ENCODE assay signal across 35 cellular contexts in the genomic region with DNA sequence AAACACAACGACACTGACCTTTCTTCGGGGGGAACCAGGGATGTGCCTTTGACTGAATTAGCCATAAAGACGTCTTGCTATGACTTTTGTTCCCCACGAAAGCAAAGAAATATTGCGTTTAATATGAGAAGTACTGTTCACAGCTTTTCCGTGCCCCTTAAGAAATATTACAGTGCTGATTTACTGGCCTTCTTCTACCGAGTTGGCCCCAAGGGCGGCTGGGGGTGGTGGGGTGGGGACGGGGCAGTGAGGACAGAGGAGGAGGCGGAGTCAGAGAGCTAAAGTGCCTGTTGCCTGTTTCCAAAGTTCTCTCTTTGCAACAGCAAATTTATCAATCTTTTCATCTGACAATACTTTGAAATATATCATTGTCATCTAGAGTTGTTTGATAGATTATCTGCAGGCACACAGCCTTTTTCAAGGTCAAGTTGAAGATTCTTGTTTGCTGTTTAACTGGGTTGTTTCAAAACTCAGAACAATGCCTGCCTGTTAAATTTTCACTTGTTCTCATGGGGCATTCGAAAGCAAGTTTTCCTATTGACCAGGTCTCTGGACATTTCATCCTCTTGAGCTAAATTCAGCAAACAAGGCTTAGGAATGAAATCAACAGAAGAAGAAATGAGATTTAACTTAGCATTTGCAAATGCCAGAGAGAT. TPM values are rescaled to one million over a fixed set of nuclear protein-coding genes. Genes with fewer than 3 reads are reported as not detected.
"Had no signal": no experiment of that assay in that cellular context is flagged by ENCODE, and none has a peak within 500 bp of the region (broad histone marks: within the 10 kb centered on the region; RNA-seq: fewer than 3 reads in every experiment).

No MANE protein-coding gene starts in this region.

- ATAC-seq: activated CD8-positive, alpha-beta T cell treated with anti-CD3 and anti-CD28 coated beads for 36 hours; activated T-cell treated with anti-CD3 and anti-CD28 coated beads, Interleukin-2, amount 50 U/mL, for 72 hours; activated T-helper 17 cell treated with anti-CD3 and anti-CD28 coated beads, Interleukin-2, amount 50 U/mL, for 72 hours had no signal

- H3K27ac Mint-ChIP-seq: activated CD8-positive, alpha-beta T cell treated with anti-CD3 and anti-CD28 coated beads for 36 hours; activated naive CD8-positive, alpha-beta T cell treated with anti-CD3 and anti-CD28 coated beads for 36 hours; activated T-cell treated with anti-CD3 and anti-CD28 coated beads, Interleukin-2, amount 50 U/mL, for 72 hours; activated T-helper 17 cell treated with anti-CD3 and anti-CD28 coated beads, Interleukin-2, amount 50 U/mL, for 72 hours had no signal

- H3K4me1 ChIP-seq: ascending aorta, breast epithelium had no signal

- H3K36me3 ChIP-seq: ascending aorta, breast epithelium had no signal

- H3K4me3 ChIP-seq: ascending aorta, breast epithelium, PC-9 had no signal

- H3K4me3 Mint-ChIP-seq: activated CD8-positive, alpha-beta T cell treated with anti-CD3 and anti-CD28 coated beads for 36 hours; activated naive CD8-positive, alpha-beta T cell treated with anti-CD3 and anti-CD28 coated beads for 36 hours; activated T-cell treated with anti-CD3 and anti-CD28 coated beads, Interleukin-2, amount 50 U/mL, for 72 hours; activated T-helper 17 cell treated with anti-CD3 and anti-CD28 coated beads, Interleukin-2, amount 50 U/mL, for 72 hours had no signal

- H3K36me3 Mint-ChIP-seq: activated naive CD8-positive, alpha-beta T cell treated with anti-CD3 and anti-CD28 coated beads for 36 hours had no signal

- H3K4me1 Mint-ChIP-seq: activated T-helper 17 cell treated with anti-CD3 and anti-CD28 coated beads, Interleukin-2, amount 50 U/mL, for 72 hours had no signal

- H3K27ac ChIP-seq: ascending aorta, breast epithelium, PC-9, VCaP had no signal

- H3K9me3 ChIP-seq: ascending aorta, breast epithelium had no signal

- H3K9me3 Mint-ChIP-seq: activated CD8-positive, alpha-beta T cell treated with anti-CD3 and anti-CD28 coated beads for 36 hours; activated naive CD8-positive, alpha-beta T cell treated with anti-CD3 and anti-CD28 coated beads for 36 hours; activated T-cell treated with anti-CD3 and anti-CD28 coated beads, Interleukin-2, amount 50 U/mL, for 72 hours; activated T-helper 17 cell treated with anti-CD3 and anti-CD28 coated beads, Interleukin-2, amount 50 U/mL, for 72 hours had no signal

- H3K27me3 ChIP-seq: ascending aorta had no signal

- DNase-seq: activated CD4-positive, alpha-beta T cell treated with anti-CD3 and anti-CD28 coated beads for 1 hour; activated CD4-positive, alpha-beta T cell treated with anti-CD3 and anti-CD28 coated beads for 48 hours; activated CD4-positive, CD25-positive, alpha-beta regulatory T cell; activated CD8-positive, alpha-beta T cell treated with anti-CD3 and anti-CD28 coated beads for 36 hours; activated effector memory CD4-positive, alpha-beta T cell treated with anti-CD3 and anti-CD28 coated beads, Interleukin-2, amount 50 U/mL, for 16 hours; activated naive CD4-positive, alpha-beta T cell; activated naive CD4-positive, alpha-beta T cell treated with anti-CD3 and anti-CD28 coated beads, Interleukin-2, amount 50 U/mL, for 16 hours; activated naive CD8-positive, alpha-beta T cell treated with anti-CD3 and anti-CD28 coated beads for 36 hours; activated T-cell treated with anti-CD3 and anti-CD28 coated beads, Interleukin-2, amount 50 U/mL, for 1 hour; activated T-cell treated with anti-CD3 and anti-CD28 coated beads, Interleukin-2, amount 50 U/mL, for 72 hours; amniotic stem cell; Karpas-422; KBM-7; NCI-H1105; NCI-H1417 treated with DMSO at 0.1 percent for 48 hours; NCI-H187 treated with DMSO at 0.1 percent for 48 hours; NCI-H2081; NCI-H2171 treated with DMSO at 0.1 percent for 48 hours; NCI-H2227 treated with DMSO at 0.1 percent for 48 hours; NCI-H446; NCI-H524; NK-92 treated with Interleukin-12 subunit alpha and Interleukin-12 subunit beta, amount 100 ng/mL, for 24 hours; PC-9; Right ventricle myocardium superior; SW 1271; T-helper 1 cell; T-helper 2 cell; T-helper 9 cell had no signal

RNA-seq across cellular contexts. Expression of a gene that starts 9.0 kb away (rescaled TPM):
- total RNA-seq: activated CD8-positive, alpha-beta memory T cell treated with anti-CD3 and anti-CD28 coated beads for 36 hours; activated CD8-positive, alpha-beta T cell treated with anti-CD3 and anti-CD28 coated beads for 36 hours; activated naive CD8-positive, alpha-beta T cell treated with anti-CD3 and anti-CD28 coated beads for 36 hours; activated T-cell treated with anti-CD3 and anti-CD28 coated beads, Interleukin-2, amount 50 U/mL, for 72 hours; activated T-helper 17 cell treated with anti-CD3 and anti-CD28 coated beads, Interleukin-2, amount 50 U/mL, for 72 hours; ascending aorta; breast epithelium; cardiac septum; MCF 10A; PC-9; Right ventricle myocardium superior had no signal
